Comparison of ENCODE assay signal across 8 cellular contexts in the genomic region with DNA sequence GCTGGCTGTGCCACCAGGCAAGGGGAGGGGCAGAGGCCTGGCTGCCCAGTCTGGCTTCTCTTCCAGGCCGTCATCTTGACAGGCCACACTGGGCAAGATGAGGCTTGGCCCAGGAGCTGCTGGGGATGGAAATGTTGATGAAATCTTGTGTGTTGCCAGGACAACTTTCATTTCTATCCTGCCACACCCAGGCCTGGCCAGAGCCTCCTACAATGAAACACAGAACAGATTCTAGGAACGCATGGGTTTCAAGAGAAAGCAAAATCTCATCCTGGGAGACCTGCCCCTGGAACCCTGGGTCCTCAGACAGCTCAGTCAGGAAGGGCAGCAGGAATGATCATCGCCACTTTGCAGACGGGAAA. TPM values are rescaled to one million over a fixed set of nuclear protein-coding genes. Genes with fewer than 3 reads are reported as not detected.
DNase-seq lines count a peak whose midpoint lies in the region; ATAC-seq and TF ChIP-seq lines count a peak whose summit lies in the region.

No MANE protein-coding gene starts in this region.

- peaks cover 24% of the 10 kb centered on the region for H3K4me1 ChIP-seq in DND-41 (ENCODE audit: insufficient read depth, low read length)
- H3K4me1 ChIP-seq in SJCRH30: peaks cover 26% of the 10 kb centered on the region

- H3K4me3 ChIP-seq in DND-41 (ENCODE audit: low read depth in 1 of 2, low read length in 2 of 2) (no peak overlapping the region), SJCRH30 (peak overlapping the region; percentile 52), epithelial cell of proximal tubule (ENCODE audit: low read depth, low read length) (peak overlapping the region; percentile 50)

- H2AFZ ChIP-seq in DND-41 (ENCODE audit: low read depth, low read length): no peak overlapping the region

- no peak overlapping the region for H3K9ac ChIP-seq in DND-41 (ENCODE audit: low read depth, low read length)

- DNase-seq in DND-41: no peak
- DNase-seq in SJCRH30: no peak
- no peak for DNase-seq in epithelial cell of proximal tubule (ENCODE audit: low read depth)
- DNase-seq in natural killer cell treated with Interleukin-12 subunit alpha and Interleukin-12 subunit beta and Interleukin-15 and Interleukin-18, amount 100 ng/mL, for 72 hours (ENCODE audit: low spot score): no peak
- DNase-seq in ecto neural progenitor cell (ENCODE audit: low spot score): no peak
- no peak for DNase-seq in NCI-H1930 (lab: John Stamatoyannopoulos, UW)

- no peak overlapping the region for H3K4me2 ChIP-seq in DND-41 (ENCODE audit: insufficient read depth, low read length)

- H3K9me3 Mint-ChIP-seq in natural killer cell treated with Interleukin-12 subunit alpha and Interleukin-12 subunit beta and Interleukin-15 and Interleukin-18, amount 100 ng/mL, for 72 hours: no peaks in the 10 kb centered on the region

- H3K27ac ChIP-seq in DND-41 (ENCODE audit: low read length) (peak overlapping the region; percentile 97; the same call in 1 of the 2 replicates), SJCRH30 (peak overlapping the region; percentile 91)

- ATAC-seq in DND-41 (ENCODE audit: insufficient read depth, low read depth) (no peak), HG02571 (IDR thresholded peaks at IDR 0.05; ENCODE audit: unreplicated experiment) (no peak), HG03378 (IDR thresholded peaks at IDR 0.05; ENCODE audit: unreplicated experiment) (no peak)
- peak in 1 of 2 donors; percentile 79 for ATAC-seq in natural killer cell treated with Interleukin-12 subunit alpha and Interleukin-12 subunit beta and Interleukin-15 and Interleukin-18, amount 100 ng/mL, for 72 hours

- peak overlapping the region; percentile 96 to 99 for H3K27ac Mint-ChIP-seq in natural killer cell treated with Interleukin-12 subunit alpha and Interleukin-12 subunit beta and Interleukin-15 and Interleukin-18, amount 100 ng/mL, for 72 hours

- H3K4me3 Mint-ChIP-seq in natural killer cell treated with Interleukin-12 subunit alpha and Interleukin-12 subunit beta and Interleukin-15 and Interleukin-18, amount 100 ng/mL, for 72 hours: peak overlapping the region; percentile 60

- H3K9me3 ChIP-seq in DND-41 (ENCODE audit: insufficient read depth, low read length, severe bottlenecking): no peaks in the 10 kb centered on the region
- H3K9me3 ChIP-seq in SJCRH30 (replicated peaks): no peaks in the 10 kb centered on the region

- no peaks in the 10 kb centered on the region for H3K27me3 Mint-ChIP-seq in natural killer cell treated with Interleukin-12 subunit alpha and Interleukin-12 subunit beta and Interleukin-15 and Interleukin-18, amount 100 ng/mL, for 72 hours

- H3K4me1 Mint-ChIP-seq in natural killer cell treated with Interleukin-12 subunit alpha and Interleukin-12 subunit beta and Interleukin-15 and Interleukin-18, amount 100 ng/mL, for 72 hours (ENCODE audit: low read depth in 2 of 2): peaks cover 22 to 25% of the 10 kb centered on the region in 2 donors

- H4K20me1 ChIP-seq in DND-41 (ENCODE audit: insufficient read depth, low read length): no peaks in the 10 kb centered on the region

- no peaks in the 10 kb centered on the region for H3K27me3 ChIP-seq in DND-41 (ENCODE audit: insufficient read depth, low read length, poor library complexity)
- H3K27me3 ChIP-seq in SJCRH30: no peaks in the 10 kb centered on the region

- H3K36me3 ChIP-seq in DND-41 (ENCODE audit: insufficient read depth, low read length) (peaks cover 5% of the 10 kb centered on the region; the same call in 1 of the 2 replicates), SJCRH30 (no peaks in the 10 kb centered on the region)

- H3K79me2 ChIP-seq in DND-41 (ENCODE audit: insufficient read depth, low read length): no peaks in the 10 kb centered on the region

- no peaks in the 10 kb centered on the region for H3K36me3 Mint-ChIP-seq in natural killer cell treated with Interleukin-12 subunit alpha and Interleukin-12 subunit beta and Interleukin-15 and Interleukin-18, amount 100 ng/mL, for 72 hours

- no peak for TF ChIP-seq CTCF in DND-41 (IDR thresholded peaks at IDR 0.05; ENCODE audit: borderline replicate concordance, extremely low read depth, low read length, poor library complexity, severe bottlenecking)
- no peak for TF ChIP-seq CTCF in epithelial cell of proximal tubule (conservative IDR thresholded peaks at IDR 0.05; ENCODE audit: low read depth, low read length)

RNA-seq across cellular contexts. Expression of a gene that starts 9.3 kb away (rescaled TPM):
- total RNA-seq in SJCRH30 (2014; rRNA removed; shearing (Covaris generic)): 6.2 and 6.3 TPM in 2 replicates
- total RNA-seq in epithelial cell of proximal tubule: 3.0 and 6.1 TPM in 2 replicates
- total RNA-seq in natural killer cell treated with Interleukin-12 subunit alpha and Interleukin-12 subunit beta and Interleukin-15 and Interleukin-18, amount 100 ng/mL, for 72 hours: 10 to 100 TPM in 1 of 2 donors, 1 to 10 TPM in 1; 6.1 to 10.7 TPM

RNA-seq across cellular contexts. Expression of a gene that starts 22.7 kb away (rescaled TPM):
- total RNA-seq in SJCRH30 (2014; rRNA removed; shearing (Covaris generic)): 9.7 and 10.5 TPM in 2 replicates
- 11.0 and 20.3 TPM in 2 replicates for total RNA-seq in epithelial cell of proximal tubule
- total RNA-seq in natural killer cell treated with Interleukin-12 subunit alpha and Interleukin-12 subunit beta and Interleukin-15 and Interleukin-18, amount 100 ng/mL, for 72 hours: 10 to 100 TPM; 48.0 to 66.9 TPM

RNA-seq across cellular contexts. Expression of a gene that starts 35.5 kb away (rescaled TPM):
- 0.33 and 0.61 TPM in 2 replicates for total RNA-seq in SJCRH30 (2014; rRNA removed; shearing (Covaris generic))
- 4.5 and 11.3 TPM in 2 replicates for total RNA-seq in epithelial cell of proximal tubule
- 10 to 100 TPM in 1 of 2 donors, 1 to 10 TPM in 1; 8.3 to 14.8 TPM for total RNA-seq in natural killer cell treated with Interleukin-12 subunit alpha and Interleukin-12 subunit beta and Interleukin-15 and Interleukin-18, amount 100 ng/mL, for 72 hours

RNA-seq across cellular contexts. Expression of a gene that starts 38.6 kb away (rescaled TPM):
- total RNA-seq in SJCRH30 (2014; rRNA removed; shearing (Covaris generic)): 5.8 and 8.2 TPM in 2 replicates
- total RNA-seq in epithelial cell of proximal tubule: 46.0 and 107 TPM in 2 replicates
- 1 to 10 TPM; 2.7 to 5.9 TPM for total RNA-seq in natural killer cell treated with Interleukin-12 subunit alpha and Interleukin-12 subunit beta and Interleukin-15 and Interleukin-18, amount 100 ng/mL, for 72 hours

RNA-seq across cellular contexts. Expression of a gene that starts 50.7 kb away (rescaled TPM):
- total RNA-seq in SJCRH30 (2014; rRNA removed; shearing (Covaris generic)): 0.91 and 1.1 TPM in 2 replicates
- 5.1 and 5.7 TPM in 2 replicates for total RNA-seq in epithelial cell of proximal tubule
- total RNA-seq in natural killer cell treated with Interleukin-12 subunit alpha and Interleukin-12 subunit beta and Interleukin-15 and Interleukin-18, amount 100 ng/mL, for 72 hours: 100 to 1,000 TPM; 280 to 380 TPM

Comparison
In these comparisons a context has a peak if more than half of its experiments do, and no peak if none do; other contexts are left out.
1. H3K4me3 ChIP-seq: peak in SJCRH30 (single experiment) and epithelial cell of proximal tubule (single experiment); none in DND-41 (0 of 2).